13 cellular contexts compared by ENCODE assay signal in the genomic region with DNA sequence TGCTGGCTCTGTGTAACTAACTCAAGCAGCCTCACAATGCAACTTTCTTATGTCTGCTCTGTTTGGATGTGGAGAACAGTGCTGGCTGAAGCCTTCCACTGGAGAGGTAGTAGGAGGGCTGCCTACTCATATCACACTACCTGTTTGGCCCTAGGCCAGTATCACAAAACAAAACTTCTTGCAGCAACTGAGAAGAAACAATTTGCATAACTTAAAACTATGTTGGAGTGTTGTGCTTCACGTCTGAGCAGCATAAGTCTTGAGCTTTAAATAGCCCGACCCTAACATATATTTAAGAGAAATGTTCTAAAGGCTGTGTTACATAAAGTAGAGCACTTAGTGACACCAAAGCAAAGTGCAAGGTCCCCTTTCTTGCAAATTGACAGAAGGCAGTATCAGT.
DNase-seq lines count a peak whose midpoint lies in the region; ATAC-seq, FAIRE-seq and TF ChIP-seq lines count a peak whose summit lies in the region.
"Had no signal": no experiment of that assay in that cellular context is flagged by ENCODE, and none has a peak within 500 bp of the region (broad histone marks: within the 10 kb centered on the region; RNA-seq: fewer than 3 reads in every experiment).

No MANE protein-coding gene starts in this region.

- H3K4me3 ChIP-seq in PC-3 (ENCODE audit: low read length) (no peak overlapping the region), sigmoid colon (no peak overlapping the region), coronary artery (no peak overlapping the region)
- H3K4me3 ChIP-seq: mucosa of descending colon had no signal

- CTCF ChIA-PET in PC-3 (lab: Charles Lee): no interaction called here

- BruUV-seq in PC-3 (replicated peaks; lab: Mats Ljungman, UMichigan): no TSS peak

- H3K4me2 ChIP-seq in PC-3 (ENCODE audit: low read length): no peak overlapping the region

- no peak overlapping the region for H3K27ac ChIP-seq in PC-3 (ENCODE audit: low read length)
- no peak overlapping the region for H3K27ac ChIP-seq in sigmoid colon
- H3K27ac ChIP-seq in coronary artery: no peak overlapping the region
- H3K27ac ChIP-seq: epithelial cell of prostate had no signal

- WGBS in sigmoid colon, 2 donors: 77 to 82% methylated on average over 2 of the region's 2 CpGs

- H3K36me3 ChIP-seq in PC-3 (ENCODE audit: low read depth, low read length) (no peaks in the 10 kb centered on the region), sigmoid colon (no peaks in the 10 kb centered on the region)

- POLR2A ChIA-PET in PC-3 (lab: Charles Lee; ENCODE audit: unreplicated experiment): no interaction called here

- FAIRE-seq in frontal cortex (lab: Jason Lieb, UNC): no peak
- FAIRE-seq: A204.1, H54 had no signal

- no peak overlapping the region for H2AFZ ChIP-seq in PC-3 (ENCODE audit: low read length)

- peaks cover 0 to 4% of the 10 kb centered on the region in 2 donors for H3K9me3 Mint-ChIP-seq in activated T-cell treated with anti-CD3 and anti-CD28 coated beads, Interleukin-2, amount 50 U/mL, for 72 hours

- peaks cover 20% of the 10 kb centered on the region for H3K4me1 Mint-ChIP-seq in activated T-cell treated with anti-CD3 and anti-CD28 coated beads, Interleukin-2, amount 50 U/mL, for 72 hours (ENCODE audit: low read depth)

- no peaks in the 10 kb centered on the region for H4K20me1 ChIP-seq in PC-3 (ENCODE audit: low read length)

- no peak overlapping the region for H3K9ac ChIP-seq in PC-3 (ENCODE audit: low read length)

- peak in 1 of 2 donors; percentile 20 for DNase-seq in activated T-cell treated with anti-CD3 and anti-CD28 coated beads, Interleukin-2, amount 50 U/mL, for 72 hours
- DNase-seq in activated T-cell treated with anti-CD3 and anti-CD28 coated beads, Interleukin-2, amount 50 U/mL, for 1 hour: no peak
- DNase-seq in frontal cortex (ENCODE audit: low spot score in 2 of 2) (no peak), PC-3 (no peak), sigmoid colon (no peak), coronary artery (ENCODE audit: low spot score) (no peak)
- DNase-seq: activated T-cell treated with anti-CD3 and anti-CD28 coated beads for 4 hours, mucosa of descending colon had no signal

- H3K4me1 ChIP-seq in PC-3 (ENCODE audit: insufficient read depth, low read length): peaks cover 25% of the 10 kb centered on the region
- peaks cover 0 to 22% (median 16%) of the 10 kb centered on the region in 4 donors for H3K4me1 ChIP-seq in sigmoid colon

- intact Hi-C loops in PC-3 (cut with micrococcal nuclease): loop anchor here (5.0 to 10.0 kb wide), 3 partner anchors 75 to 272 kb away; a partner anchor contains a TSS
- intact Hi-C loops in sigmoid colon (cut with DNase I): no loop called here

- TF ChIP-seq EP300 in sigmoid colon (IDR thresholded peaks at IDR 0.05): no peak

- H3K27ac Mint-ChIP-seq in activated T-cell treated with anti-CD3 and anti-CD28 coated beads, Interleukin-2, amount 50 U/mL, for 72 hours: no peak overlapping the region

- no peak for TF ChIP-seq CTCF in PC-3 (conservative IDR thresholded peaks at IDR 0.05; ENCODE audit: low read depth, low read length)
- TF ChIP-seq CTCF in sigmoid colon (IDR thresholded peaks at IDR 0.05): no peak
- TF ChIP-seq CTCF in coronary artery (IDR thresholded peaks at IDR 0.05): no peak

- H3F3A ChIP-seq in PC-3 (ENCODE audit: low read length, unreplicated experiment): no peaks in the 10 kb centered on the region

- no peaks in the 10 kb centered on the region for H3K27me3 Mint-ChIP-seq in activated T-cell treated with anti-CD3 and anti-CD28 coated beads, Interleukin-2, amount 50 U/mL, for 72 hours (ENCODE audit: low read depth)

- ATAC-seq in activated T-cell treated with anti-CD3 and anti-CD28 coated beads, Interleukin-2, amount 50 U/mL, for 72 hours (replicated peaks in 1 of 2): peak; percentile 60 to 72
- ATAC-seq in GM21619 (IDR thresholded peaks at IDR 0.05; ENCODE audit: unreplicated experiment) (peak; percentile 81), HG03108 (IDR thresholded peaks at IDR 0.05; ENCODE audit: unreplicated experiment) (peak; percentile 82), PC-3 (no peak)
- ATAC-seq: mucosa of descending colon had no signal

- no peaks in the 10 kb centered on the region for H3K36me3 Mint-ChIP-seq in activated T-cell treated with anti-CD3 and anti-CD28 coated beads, Interleukin-2, amount 50 U/mL, for 72 hours (ENCODE audit: insufficient read depth in 2 of 2)

- no peak for TF ChIP-seq POLR2A in sigmoid colon (IDR thresholded peaks at IDR 0.05)

- no peaks in the 10 kb centered on the region for H3K9me2 ChIP-seq in PC-3 (replicated peaks; ENCODE audit: low read length)

- no peaks in the 10 kb centered on the region for H3K27me3 ChIP-seq in PC-3 (ENCODE audit: low read length)
- no peaks in the 10 kb centered on the region for H3K27me3 ChIP-seq in sigmoid colon

- H3K79me2 ChIP-seq in PC-3 (ENCODE audit: low read length): no peaks in the 10 kb centered on the region

- H3K4me3 Mint-ChIP-seq in activated T-cell treated with anti-CD3 and anti-CD28 coated beads, Interleukin-2, amount 50 U/mL, for 72 hours: no peak overlapping the region

- H3K9me3 ChIP-seq in PC-3 (ENCODE audit: low read length) (no peaks in the 10 kb centered on the region), sigmoid colon (no peaks in the 10 kb centered on the region)
- H3K9me3 ChIP-seq: mucosa of descending colon had no signal
